ENCODE assay signal across 8 cellular contexts in the genomic region with DNA sequence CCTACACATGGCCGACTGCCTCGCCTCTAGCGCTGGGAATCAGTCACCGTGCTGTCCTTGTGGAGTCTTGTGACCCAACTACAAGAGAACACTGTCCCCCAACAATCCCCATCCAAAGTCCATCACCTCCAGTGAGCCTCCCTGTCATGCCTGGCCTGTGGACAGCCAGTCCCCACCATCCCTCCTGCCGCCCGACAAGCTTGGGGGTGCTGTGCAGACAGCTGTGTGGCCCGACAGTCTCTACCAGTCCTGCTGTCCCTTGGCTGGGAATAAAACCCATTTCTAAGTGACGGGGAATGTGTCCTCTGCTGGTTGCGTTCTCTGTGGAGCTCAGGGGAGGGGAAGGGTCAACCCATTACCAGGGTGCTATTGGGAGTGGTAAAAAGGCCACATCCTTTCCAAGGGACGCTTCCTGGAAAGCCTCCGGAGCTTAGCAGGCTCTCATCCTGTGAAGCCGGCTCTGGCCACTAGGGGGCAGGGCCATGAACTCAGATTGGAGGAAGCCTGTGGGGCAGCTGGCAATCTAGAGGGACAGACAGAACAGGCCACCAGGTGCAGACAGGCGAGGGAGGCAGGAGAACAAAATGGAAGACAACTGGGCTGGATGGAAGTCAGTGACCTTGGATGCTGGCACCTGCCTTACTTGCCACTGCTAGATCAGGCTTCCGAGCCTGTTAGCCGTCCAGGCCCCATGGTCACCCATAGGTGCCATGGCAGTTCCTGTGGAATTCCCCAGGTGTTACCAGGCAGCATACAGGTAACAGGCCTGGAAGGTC. TPM values are rescaled to one million over a fixed set of nuclear protein-coding genes. Genes with fewer than 3 reads are reported as not detected.
A peak's percentile ranks its signal among the peaks of the same experiment; 100 is the strongest.
DNase-seq lines count a peak whose midpoint lies in the region; ATAC-seq and TF ChIP-seq lines count a peak whose summit lies in the region.

No MANE protein-coding gene starts in this region.

- H3K18ac ChIP-seq in trophoblast cell (ENCODE audit: low read length), result no peak overlapping the region

- no peak overlapping the region for H3K23ac ChIP-seq in trophoblast cell (ENCODE audit: low read length)

- no peak overlapping the region for H2BK120ac ChIP-seq in trophoblast cell (ENCODE audit: insufficient read depth, low read length, poor library complexity)

- ATAC-seq in GM18867 (IDR thresholded peaks at IDR 0.05; ENCODE audit: unreplicated experiment) (peak; percentile 85), HG03175 (IDR thresholded peaks at IDR 0.05; ENCODE audit: unreplicated experiment) (peak; percentile 78)

- H3K36me3 ChIP-seq in trophoblast cell (ENCODE audit: control insufficient read depth in 1 of 2, insufficient read depth in 2 of 2, low read length in 2 of 2), result no peaks in the 10 kb centered on the region
- no peaks in the 10 kb centered on the region for H3K36me3 ChIP-seq in vagina

- H3K4me1 ChIP-seq in trophoblast cell (ENCODE audit: control insufficient read depth in 1 of 2, insufficient read depth in 2 of 2, low read length in 2 of 2) (peaks cover 0 to 2% of the 10 kb centered on the region in 2 experiments), vagina (no peaks in the 10 kb centered on the region)

- DNase-seq in AG20443 (ENCODE audit: low spot score) (peak; percentile 76), RKO (ENCODE audit: low spot score) (peak; percentile 48), foreskin melanocyte (peak; percentile 57), trophoblast cell (peak; percentile 84 to 94), vagina (ENCODE audit: extremely low spot score in 2 of 2) (no peak)
- DNase-seq in activated T-helper 1 cell treated with anti-CD3 and anti-CD28 coated beads, Interleukin-2, amount 50 U/mL, for 16 hours (ENCODE audit: low read depth in 1 of 2, low spot score in 1 of 2), result peak; percentile 49 to 56

- H3K4me3 ChIP-seq in trophoblast cell (ENCODE audit: low read depth, low read length) (no peak overlapping the region), vagina (no peak overlapping the region)

- peak overlapping the region; percentile 40 for H2AFZ ChIP-seq in trophoblast cell (ENCODE audit: insufficient read depth, low read length, poor library complexity)

- H3K14ac ChIP-seq in trophoblast cell (ENCODE audit: low read length), result no peak overlapping the region

- no peak overlapping the region for H3K9ac ChIP-seq in trophoblast cell (ENCODE audit: low read length)

- no peak overlapping the region for H2BK12ac ChIP-seq in trophoblast cell (ENCODE audit: low read length)

- no peak overlapping the region for H3K27ac ChIP-seq in trophoblast cell (ENCODE audit: low read depth, low read length)
- no peak overlapping the region for H3K27ac ChIP-seq in vagina

- no peaks in the 10 kb centered on the region for H3K79me1 ChIP-seq in trophoblast cell (ENCODE audit: low read length)

- intact Hi-C loops in vagina (cut with DNase I), result no loop called here

- no peak overlapping the region for H2BK5ac ChIP-seq in trophoblast cell (ENCODE audit: low read depth, low read length, poor library complexity)

- H3K4ac ChIP-seq in trophoblast cell (ENCODE audit: low read depth, low read length), result no peak overlapping the region

- no peak overlapping the region for H4K12ac ChIP-seq in trophoblast cell (ENCODE audit: low read depth, low read length)

- TF ChIP-seq POLR2A in vagina (IDR thresholded peaks at IDR 0.05), result no peak

- H3K27me3 ChIP-seq in trophoblast cell (ENCODE audit: insufficient read depth, low read length) (no peaks in the 10 kb centered on the region), vagina (no peaks in the 10 kb centered on the region)

- no peak overlapping the region for H4K91ac ChIP-seq in trophoblast cell (ENCODE audit: low read depth, low read length)

- H2AK5ac ChIP-seq in trophoblast cell (ENCODE audit: low read length), result no peak overlapping the region

- H3K79me2 ChIP-seq in trophoblast cell (ENCODE audit: control insufficient read depth, insufficient read depth, low read length, poor library complexity), result no peaks in the 10 kb centered on the region

- peak; percentile 35 to 47 (median 37) for TF ChIP-seq CTCF in vagina (IDR thresholded peaks at IDR 0.05)

- H3K9me3 ChIP-seq in trophoblast cell (ENCODE audit: insufficient read depth, low read depth, low read length), result peaks cover 6% of the 10 kb centered on the region
- H3K9me3 ChIP-seq in vagina, result no peaks in the 10 kb centered on the region

- peak overlapping the region; percentile 14 for H4K8ac ChIP-seq in trophoblast cell (ENCODE audit: low read depth, low read length)

- no peak overlapping the region for H3K4me2 ChIP-seq in trophoblast cell (ENCODE audit: low read length)

- WGBS in trophoblast cell (ENCODE audit: extremely low coverage, insufficient coverage, insufficient read length), result no CpG with 5 or more reads among the region's 15 CpGs

RNA-seq across cellular contexts. Expression of a gene that starts 12.0 kb away (rescaled TPM):
- polyA plus RNA-seq in trophoblast cell (2013), result 7.3 TPM in 2 replicates
- total RNA-seq in vagina, result 21.9 TPM

RNA-seq across cellular contexts. Expression of a gene that starts 46.0 kb away (rescaled TPM):
- polyA plus RNA-seq in trophoblast cell (2013), result 19.0 and 19.1 TPM in 2 replicates
- total RNA-seq in vagina, result 6.6 TPM

Comparison
In these comparisons a context has a peak if more than half of its experiments do, and no peak if none do; other contexts are left out.
1. DNase-seq: peak in AG20443 (single experiment), RKO (single experiment), activated T-helper 1 cell treated with anti-CD3 and anti-CD28 coated beads, Interleukin-2, amount 50 U/mL, for 16 hours (2 of 2), foreskin melanocyte (single experiment) and trophoblast cell (2 of 2); none in vagina (0 of 2).